Comparison of ENCODE assay signal across 1 cellular context in the genomic region with DNA sequence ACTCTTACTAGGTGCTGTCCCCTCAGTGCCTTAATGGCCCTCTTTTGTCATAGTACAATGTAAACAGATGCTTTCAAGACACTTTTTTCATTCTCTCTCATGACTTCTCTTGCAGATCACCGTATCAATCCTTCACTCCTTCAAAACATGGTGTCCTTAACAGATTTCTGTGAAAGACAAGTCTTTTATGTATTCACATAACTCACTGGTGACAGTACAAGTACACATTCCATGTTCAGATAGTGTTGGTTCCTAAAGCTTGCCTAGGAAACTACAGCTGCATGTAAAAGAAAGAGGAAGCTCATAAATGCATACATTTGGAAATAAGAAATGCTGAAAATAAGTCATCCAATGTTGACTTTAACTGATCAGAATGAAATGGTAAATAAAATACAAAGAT.
A peak's percentile ranks its signal among the peaks of the same experiment; 100 is the strongest.
TF ChIP-seq lines count a peak whose summit lies in the region.

No MANE protein-coding gene starts in this region.

TF ChIP-seq in K562, 482 proteins besides CTCF, POLR2A, EP300 and RAD21:
- TF ChIP-seq TRIM24 (IDR thresholded peaks at IDR 0.05), result 0 out of 4 replicates have a peak, but pooled peaks of 1 of the 2 experiments have one; percentile 18
- peak; percentile 54 for TF ChIP-seq CBFA2T3 (IDR thresholded peaks at IDR 0.05)
- TF ChIP-seq TCF3 (CRISPR knock-in tag; IDR thresholded peaks at IDR 0.05), result peak; percentile 26; the same call in 1 of the 2 replicates
- peak; percentile 94 for TF ChIP-seq MEIS2 (IDR thresholded peaks at IDR 0.05; ENCODE audit: partially characterized antibody)
- peak; percentile 46; the same call in 1 of the 2 replicates for TF ChIP-seq TAL1 (IDR thresholded peaks at IDR 0.05)
- TF ChIP-seq JUNB (CRISPR knock-in tag; conservative IDR thresholded peaks at IDR 0.05), result no peak
- no peak for TF ChIP-seq ZZZ3 (IDR thresholded peaks at IDR 0.05)
- no peak for TF ChIP-seq SREBF1 (IDR thresholded peaks at IDR 0.05; ENCODE audit: borderline replicate concordance, low read depth, low read length)
- TF ChIP-seq, protein P1, sequence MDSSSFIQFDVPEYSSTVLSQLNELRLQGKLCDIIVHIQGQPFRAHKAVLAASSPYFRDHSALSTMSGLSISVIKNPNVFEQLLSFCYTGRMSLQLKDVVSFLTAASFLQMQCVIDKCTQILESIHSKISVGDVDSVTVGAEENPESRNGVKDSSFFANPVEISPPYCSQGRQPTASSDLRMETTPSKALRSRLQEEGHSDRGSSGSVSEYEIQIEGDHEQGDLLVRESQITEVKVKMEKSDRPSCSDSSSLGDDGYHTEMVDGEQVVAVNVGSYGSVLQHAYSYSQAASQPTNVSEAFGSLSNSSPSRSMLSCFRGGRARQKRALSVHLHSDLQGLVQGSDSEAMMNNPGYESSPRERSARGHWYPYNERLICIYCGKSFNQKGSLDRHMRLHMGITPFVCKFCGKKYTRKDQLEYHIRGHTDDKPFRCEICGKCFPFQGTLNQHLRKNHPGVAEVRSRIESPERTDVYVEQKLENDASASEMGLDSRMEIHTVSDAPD (CRISPR knock-in tag; IDR thresholded peaks at IDR 0.05), result no peak
- peak; percentile 42; the same call in 1 of the 2 replicates for TF ChIP-seq SMARCA4 (IDR thresholded peaks at IDR 0.05)
- TF ChIP-seq, protein P2, sequence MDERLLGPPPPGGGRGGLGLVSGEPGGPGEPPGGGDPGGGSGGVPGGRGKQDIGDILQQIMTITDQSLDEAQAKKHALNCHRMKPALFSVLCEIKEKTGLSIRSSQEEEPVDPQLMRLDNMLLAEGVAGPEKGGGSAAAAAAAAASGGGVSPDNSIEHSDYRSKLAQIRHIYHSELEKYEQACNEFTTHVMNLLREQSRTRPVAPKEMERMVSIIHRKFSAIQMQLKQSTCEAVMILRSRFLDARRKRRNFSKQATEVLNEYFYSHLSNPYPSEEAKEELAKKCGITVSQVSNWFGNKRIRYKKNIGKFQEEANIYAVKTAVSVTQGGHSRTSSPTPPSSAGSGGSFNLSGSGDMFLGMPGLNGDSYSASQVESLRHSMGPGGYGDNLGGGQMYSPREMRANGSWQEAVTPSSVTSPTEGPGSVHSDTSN (CRISPR knock-in tag; IDR thresholded peaks at IDR 0.05; ENCODE audit: low read depth), result no peak
- TF ChIP-seq, protein P2 (tag; conservative IDR thresholded peaks at IDR 0.05; ENCODE audit: low read depth), result peak; percentile 93
- peak; percentile 81 for TF ChIP-seq TEAD4 (IDR thresholded peaks at IDR 0.05; ENCODE audit: low read length)
- no peak for TF ChIP-seq TEAD4 (CRISPR knock-in tag; IDR thresholded peaks at IDR 0.05; ENCODE audit: borderline replicate concordance)
- TF ChIP-seq ARID1B (IDR thresholded peaks at IDR 0.05), result peak; percentile 68
- no peak for TF ChIP-seq ZC3H8 (IDR thresholded peaks at IDR 0.05)
- TF ChIP-seq HCFC1 (IDR thresholded peaks at IDR 0.05; ENCODE audit: low read depth, low read length), result no peak
- TF ChIP-seq, protein P3, sequence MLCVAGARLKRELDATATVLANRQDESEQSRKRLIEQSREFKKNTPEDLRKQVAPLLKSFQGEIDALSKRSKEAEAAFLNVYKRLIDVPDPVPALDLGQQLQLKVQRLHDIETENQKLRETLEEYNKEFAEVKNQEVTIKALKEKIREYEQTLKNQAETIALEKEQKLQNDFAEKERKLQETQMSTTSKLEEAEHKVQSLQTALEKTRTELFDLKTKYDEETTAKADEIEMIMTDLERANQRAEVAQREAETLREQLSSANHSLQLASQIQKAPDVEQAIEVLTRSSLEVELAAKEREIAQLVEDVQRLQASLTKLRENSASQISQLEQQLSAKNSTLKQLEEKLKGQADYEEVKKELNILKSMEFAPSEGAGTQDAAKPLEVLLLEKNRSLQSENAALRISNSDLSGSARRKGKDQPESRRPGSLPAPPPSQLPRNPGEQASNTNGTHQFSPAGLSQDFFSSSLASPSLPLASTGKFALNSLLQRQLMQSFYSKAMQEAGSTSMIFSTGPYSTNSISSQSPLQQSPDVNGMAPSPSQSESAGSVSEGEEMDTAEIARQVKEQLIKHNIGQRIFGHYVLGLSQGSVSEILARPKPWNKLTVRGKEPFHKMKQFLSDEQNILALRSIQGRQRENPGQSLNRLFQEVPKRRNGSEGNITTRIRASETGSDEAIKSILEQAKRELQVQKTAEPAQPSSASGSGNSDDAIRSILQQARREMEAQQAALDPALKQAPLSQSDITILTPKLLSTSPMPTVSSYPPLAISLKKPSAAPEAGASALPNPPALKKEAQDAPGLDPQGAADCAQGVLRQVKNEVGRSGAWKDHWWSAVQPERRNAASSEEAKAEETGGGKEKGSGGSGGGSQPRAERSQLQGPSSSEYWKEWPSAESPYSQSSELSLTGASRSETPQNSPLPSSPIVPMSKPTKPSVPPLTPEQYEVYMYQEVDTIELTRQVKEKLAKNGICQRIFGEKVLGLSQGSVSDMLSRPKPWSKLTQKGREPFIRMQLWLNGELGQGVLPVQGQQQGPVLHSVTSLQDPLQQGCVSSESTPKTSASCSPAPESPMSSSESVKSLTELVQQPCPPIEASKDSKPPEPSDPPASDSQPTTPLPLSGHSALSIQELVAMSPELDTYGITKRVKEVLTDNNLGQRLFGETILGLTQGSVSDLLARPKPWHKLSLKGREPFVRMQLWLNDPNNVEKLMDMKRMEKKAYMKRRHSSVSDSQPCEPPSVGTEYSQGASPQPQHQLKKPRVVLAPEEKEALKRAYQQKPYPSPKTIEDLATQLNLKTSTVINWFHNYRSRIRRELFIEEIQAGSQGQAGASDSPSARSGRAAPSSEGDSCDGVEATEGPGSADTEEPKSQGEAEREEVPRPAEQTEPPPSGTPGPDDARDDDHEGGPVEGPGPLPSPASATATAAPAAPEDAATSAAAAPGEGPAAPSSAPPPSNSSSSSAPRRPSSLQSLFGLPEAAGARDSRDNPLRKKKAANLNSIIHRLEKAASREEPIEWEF (CRISPR knock-in tag; IDR thresholded peaks at IDR 0.05), result no peak
- 0 out of 4 replicates have a peak, but pooled peaks of 1 of the 2 experiments have one; percentile 16 for TF ChIP-seq FOXA3 (CRISPR knock-in tag; conservative IDR thresholded peaks at IDR 0.05 in 1 of 2, IDR thresholded peaks at IDR 0.05 in 1 of 2)
- TF ChIP-seq, protein P4, sequence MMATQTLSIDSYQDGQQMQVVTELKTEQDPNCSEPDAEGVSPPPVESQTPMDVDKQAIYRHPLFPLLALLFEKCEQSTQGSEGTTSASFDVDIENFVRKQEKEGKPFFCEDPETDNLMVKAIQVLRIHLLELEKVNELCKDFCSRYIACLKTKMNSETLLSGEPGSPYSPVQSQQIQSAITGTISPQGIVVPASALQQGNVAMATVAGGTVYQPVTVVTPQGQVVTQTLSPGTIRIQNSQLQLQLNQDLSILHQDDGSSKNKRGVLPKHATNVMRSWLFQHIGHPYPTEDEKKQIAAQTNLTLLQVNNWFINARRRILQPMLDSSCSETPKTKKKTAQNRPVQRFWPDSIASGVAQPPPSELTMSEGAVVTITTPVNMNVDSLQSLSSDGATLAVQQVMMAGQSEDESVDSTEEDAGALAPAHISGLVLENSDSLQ (IDR thresholded peaks at IDR 0.05), result 0 out of 2 replicates have a peak, but pooled peaks have one; percentile 51
- TF ChIP-seq, protein P5, sequence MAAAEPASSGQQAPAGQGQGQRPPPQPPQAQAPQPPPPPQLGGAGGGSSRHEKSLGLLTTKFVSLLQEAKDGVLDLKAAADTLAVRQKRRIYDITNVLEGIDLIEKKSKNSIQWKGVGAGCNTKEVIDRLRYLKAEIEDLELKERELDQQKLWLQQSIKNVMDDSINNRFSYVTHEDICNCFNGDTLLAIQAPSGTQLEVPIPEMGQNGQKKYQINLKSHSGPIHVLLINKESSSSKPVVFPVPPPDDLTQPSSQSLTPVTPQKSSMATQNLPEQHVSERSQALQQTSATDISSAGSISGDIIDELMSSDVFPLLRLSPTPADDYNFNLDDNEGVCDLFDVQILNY (CRISPR knock-in tag; IDR thresholded peaks at IDR 0.05), result no peak
- TF ChIP-seq, protein P6, sequence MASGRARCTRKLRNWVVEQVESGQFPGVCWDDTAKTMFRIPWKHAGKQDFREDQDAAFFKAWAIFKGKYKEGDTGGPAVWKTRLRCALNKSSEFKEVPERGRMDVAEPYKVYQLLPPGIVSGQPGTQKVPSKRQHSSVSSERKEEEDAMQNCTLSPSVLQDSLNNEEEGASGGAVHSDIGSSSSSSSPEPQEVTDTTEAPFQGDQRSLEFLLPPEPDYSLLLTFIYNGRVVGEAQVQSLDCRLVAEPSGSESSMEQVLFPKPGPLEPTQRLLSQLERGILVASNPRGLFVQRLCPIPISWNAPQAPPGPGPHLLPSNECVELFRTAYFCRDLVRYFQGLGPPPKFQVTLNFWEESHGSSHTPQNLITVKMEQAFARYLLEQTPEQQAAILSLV (tag; IDR thresholded peaks at IDR 0.05), result no peak
